2 cellular contexts compared by ENCODE assay signal in the genomic region with DNA sequence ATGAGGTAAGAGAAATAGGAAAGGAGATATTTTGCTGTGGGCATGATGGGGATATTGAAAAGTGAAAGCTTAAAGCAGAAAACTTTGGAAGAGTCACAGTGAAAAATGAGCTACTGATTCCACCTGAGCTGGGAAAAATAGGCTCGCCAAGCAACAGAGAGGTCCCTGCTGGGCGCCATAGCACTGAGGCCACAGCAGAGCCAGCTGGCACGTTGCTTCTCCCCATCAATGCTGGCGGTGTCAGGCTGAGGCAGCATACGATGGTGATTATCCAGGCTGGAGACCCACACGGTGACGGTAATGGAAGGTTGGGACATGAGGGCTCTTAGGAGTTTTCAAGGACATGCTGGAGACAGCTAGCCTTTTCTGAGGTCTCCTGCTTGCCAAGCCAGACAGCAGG.
TF ChIP-seq lines count a peak whose summit lies in the region.

No MANE protein-coding gene starts in this region.

TF ChIP-seq in SK-N-SH, 30 proteins besides CTCF, POLR2A, EP300 and RAD21 (continued from another document):
- TF ChIP-seq, protein P1, sequence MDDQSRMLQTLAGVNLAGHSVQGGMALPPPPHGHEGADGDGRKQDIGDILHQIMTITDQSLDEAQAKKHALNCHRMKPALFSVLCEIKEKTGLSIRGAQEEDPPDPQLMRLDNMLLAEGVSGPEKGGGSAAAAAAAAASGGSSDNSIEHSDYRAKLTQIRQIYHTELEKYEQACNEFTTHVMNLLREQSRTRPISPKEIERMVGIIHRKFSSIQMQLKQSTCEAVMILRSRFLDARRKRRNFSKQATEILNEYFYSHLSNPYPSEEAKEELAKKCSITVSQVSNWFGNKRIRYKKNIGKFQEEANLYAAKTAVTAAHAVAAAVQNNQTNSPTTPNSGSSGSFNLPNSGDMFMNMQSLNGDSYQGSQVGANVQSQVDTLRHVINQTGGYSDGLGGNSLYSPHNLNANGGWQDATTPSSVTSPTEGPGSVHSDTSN (IDR thresholded peaks at IDR 0.05): no peak
- no peak for TF ChIP-seq ELF1 (IDR thresholded peaks at IDR 0.05)
- no peak for TF ChIP-seq MEF2A (IDR thresholded peaks at IDR 0.05; ENCODE audit: borderline replicate concordance, low read depth)
- no peak for TF ChIP-seq RCOR1 (IDR thresholded peaks at IDR 0.05; ENCODE audit: low read length)
- TF ChIP-seq FOSL2 (IDR thresholded peaks at IDR 0.05; ENCODE audit: borderline replicate concordance, low read depth): no peak
- no peak for TF ChIP-seq SIN3A (IDR thresholded peaks at IDR 0.05; ENCODE audit: borderline replicate concordance, low read depth, low read length)
- TF ChIP-seq JUND (IDR thresholded peaks at IDR 0.05): no peak
- TF ChIP-seq, protein P2, sequence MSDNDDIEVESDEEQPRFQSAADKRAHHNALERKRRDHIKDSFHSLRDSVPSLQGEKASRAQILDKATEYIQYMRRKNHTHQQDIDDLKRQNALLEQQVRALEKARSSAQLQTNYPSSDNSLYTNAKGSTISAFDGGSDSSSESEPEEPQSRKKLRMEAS (IDR thresholded peaks at IDR 0.05; ENCODE audit: low read depth): no peak
- TF ChIP-seq TCF12 (IDR thresholded peaks at IDR 0.05): no peak
- no peak for TF ChIP-seq FOXJ3 (CRISPR knock-in tag; IDR thresholded peaks at IDR 0.05)
- TF ChIP-seq TEAD4 (IDR thresholded peaks at IDR 0.05; ENCODE audit: borderline replicate concordance, insufficient read depth): no peak
- no peak for TF ChIP-seq GABPA (IDR thresholded peaks at IDR 0.05; ENCODE audit: low read depth)
- no peak for TF ChIP-seq YY1 (IDR thresholded peaks at IDR 0.05; ENCODE audit: low read depth)

TF ChIP-seq in SK-N-SH treated with all-trans-retinoic acid at 6 μM for 48 hours, 23 proteins besides CTCF, POLR2A, EP300 and RAD21 (continued from another document):
- TF ChIP-seq, protein P3, sequence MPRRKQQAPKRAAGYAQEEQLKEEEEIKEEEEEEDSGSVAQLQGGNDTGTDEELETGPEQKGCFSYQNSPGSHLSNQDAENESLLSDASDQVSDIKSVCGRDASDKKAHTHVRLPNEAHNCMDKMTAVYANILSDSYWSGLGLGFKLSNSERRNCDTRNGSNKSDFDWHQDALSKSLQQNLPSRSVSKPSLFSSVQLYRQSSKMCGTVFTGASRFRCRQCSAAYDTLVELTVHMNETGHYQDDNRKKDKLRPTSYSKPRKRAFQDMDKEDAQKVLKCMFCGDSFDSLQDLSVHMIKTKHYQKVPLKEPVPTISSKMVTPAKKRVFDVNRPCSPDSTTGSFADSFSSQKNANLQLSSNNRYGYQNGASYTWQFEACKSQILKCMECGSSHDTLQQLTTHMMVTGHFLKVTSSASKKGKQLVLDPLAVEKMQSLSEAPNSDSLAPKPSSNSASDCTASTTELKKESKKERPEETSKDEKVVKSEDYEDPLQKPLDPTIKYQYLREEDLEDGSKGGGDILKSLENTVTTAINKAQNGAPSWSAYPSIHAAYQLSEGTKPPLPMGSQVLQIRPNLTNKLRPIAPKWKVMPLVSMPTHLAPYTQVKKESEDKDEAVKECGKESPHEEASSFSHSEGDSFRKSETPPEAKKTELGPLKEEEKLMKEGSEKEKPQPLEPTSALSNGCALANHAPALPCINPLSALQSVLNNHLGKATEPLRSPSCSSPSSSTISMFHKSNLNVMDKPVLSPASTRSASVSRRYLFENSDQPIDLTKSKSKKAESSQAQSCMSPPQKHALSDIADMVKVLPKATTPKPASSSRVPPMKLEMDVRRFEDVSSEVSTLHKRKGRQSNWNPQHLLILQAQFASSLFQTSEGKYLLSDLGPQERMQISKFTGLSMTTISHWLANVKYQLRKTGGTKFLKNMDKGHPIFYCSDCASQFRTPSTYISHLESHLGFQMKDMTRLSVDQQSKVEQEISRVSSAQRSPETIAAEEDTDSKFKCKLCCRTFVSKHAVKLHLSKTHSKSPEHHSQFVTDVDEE (CRISPR knock-in tag; IDR thresholded peaks at IDR 0.05): no peak
- TF ChIP-seq, protein P4, sequence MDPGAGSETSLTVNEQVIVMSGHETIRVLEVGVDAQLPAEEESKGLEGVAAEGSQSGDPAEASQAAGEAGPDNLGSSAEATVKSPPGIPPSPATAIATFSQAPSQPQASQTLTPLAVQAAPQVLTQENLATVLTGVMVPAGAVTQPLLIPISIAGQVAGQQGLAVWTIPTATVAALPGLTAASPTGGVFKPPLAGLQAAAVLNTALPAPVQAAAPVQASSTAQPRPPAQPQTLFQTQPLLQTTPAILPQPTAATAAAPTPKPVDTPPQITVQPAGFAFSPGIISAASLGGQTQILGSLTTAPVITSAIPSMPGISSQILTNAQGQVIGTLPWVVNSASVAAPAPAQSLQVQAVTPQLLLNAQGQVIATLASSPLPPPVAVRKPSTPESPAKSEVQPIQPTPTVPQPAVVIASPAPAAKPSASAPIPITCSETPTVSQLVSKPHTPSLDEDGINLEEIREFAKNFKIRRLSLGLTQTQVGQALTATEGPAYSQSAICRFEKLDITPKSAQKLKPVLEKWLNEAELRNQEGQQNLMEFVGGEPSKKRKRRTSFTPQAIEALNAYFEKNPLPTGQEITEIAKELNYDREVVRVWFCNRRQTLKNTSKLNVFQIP (CRISPR knock-in tag; IDR thresholded peaks at IDR 0.05; ENCODE audit: borderline replicate concordance, low read depth): no peak
- TF ChIP-seq, protein P5, sequence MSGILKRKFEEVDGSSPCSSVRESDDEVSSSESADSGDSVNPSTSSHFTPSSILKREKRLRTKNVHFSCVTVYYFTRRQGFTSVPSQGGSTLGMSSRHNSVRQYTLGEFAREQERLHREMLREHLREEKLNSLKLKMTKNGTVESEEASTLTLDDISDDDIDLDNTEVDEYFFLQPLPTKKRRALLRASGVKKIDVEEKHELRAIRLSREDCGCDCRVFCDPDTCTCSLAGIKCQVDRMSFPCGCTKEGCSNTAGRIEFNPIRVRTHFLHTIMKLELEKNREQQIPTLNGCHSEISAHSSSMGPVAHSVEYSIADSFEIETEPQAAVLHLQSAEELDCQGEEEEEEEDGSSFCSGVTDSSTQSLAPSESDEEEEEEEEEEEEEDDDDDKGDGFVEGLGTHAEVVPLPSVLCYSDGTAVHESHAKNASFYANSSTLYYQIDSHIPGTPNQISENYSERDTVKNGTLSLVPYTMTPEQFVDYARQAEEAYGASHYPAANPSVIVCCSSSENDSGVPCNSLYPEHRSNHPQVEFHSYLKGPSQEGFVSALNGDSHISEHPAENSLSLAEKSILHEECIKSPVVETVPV (CRISPR knock-in tag; IDR thresholded peaks at IDR 0.05): no peak
- TF ChIP-seq TCF4 (CRISPR knock-in tag; IDR thresholded peaks at IDR 0.05; ENCODE audit: borderline replicate concordance) (no peak), ZFP3 (CRISPR knock-in tag; IDR thresholded peaks at IDR 0.05) (no peak)
